8 cellular contexts compared by ENCODE assay signal in the genomic region with DNA sequence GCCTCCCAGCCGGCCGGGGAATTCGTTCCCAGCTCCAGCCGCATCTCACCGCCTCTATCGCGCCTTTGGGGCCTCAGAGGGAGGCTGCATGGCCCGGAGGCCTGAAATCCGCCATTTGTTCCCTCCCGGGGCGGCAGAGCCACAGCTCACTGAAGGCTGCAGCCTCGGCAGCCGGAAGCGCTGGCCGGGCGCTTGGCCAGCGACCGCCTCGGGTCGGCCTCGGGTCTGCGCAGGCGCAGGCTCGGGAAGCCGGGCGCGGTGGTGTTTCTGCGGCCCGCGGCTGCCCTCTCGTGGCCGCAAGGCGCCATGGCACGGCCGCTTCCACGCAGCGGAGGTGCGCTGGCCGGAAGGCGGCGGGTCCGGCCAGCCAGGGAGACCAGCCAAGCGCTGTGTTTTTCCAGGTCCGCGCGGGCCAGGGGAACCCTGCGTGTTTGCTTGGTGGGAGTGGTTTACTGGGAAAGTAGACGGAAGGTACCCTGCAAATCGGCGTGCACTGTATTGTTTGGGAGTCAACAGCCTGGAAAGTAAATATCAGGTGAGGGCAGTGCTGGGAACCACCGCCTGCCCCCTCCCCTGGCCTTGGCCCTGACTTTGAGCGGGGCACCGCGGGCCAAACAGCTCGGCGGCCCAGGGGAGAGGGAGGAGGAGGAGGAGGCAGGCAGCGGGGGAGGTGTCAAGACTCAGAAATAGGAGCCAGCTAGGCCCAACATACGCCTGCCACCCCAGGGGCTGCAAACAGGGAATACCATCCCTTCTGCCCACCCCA. TPM values are rescaled to one million over a fixed set of nuclear protein-coding genes. Genes with fewer than 3 reads are reported as not detected.
DNase-seq lines count a peak whose midpoint lies in the region; ATAC-seq, FAIRE-seq and TF ChIP-seq lines count a peak whose summit lies in the region.

No MANE protein-coding gene starts in this region.

- ATAC-seq in HG02759 (IDR thresholded peaks at IDR 0.05; ENCODE audit: unreplicated experiment) (peak; percentile 92), T-helper 17 cell (peak; percentile 94)

- TF ChIP-seq POLR2A in GM12892 (IDR thresholded peaks at IDR 0.05; ENCODE audit: low read depth, low read length) (peak; percentile 81), uterus (IDR thresholded peaks at IDR 0.05) (peak; percentile 77 to 91)

- TF ChIP-seq CTCF in right atrium auricular region (IDR thresholded peaks at IDR 0.05) (peak; percentile 99 to 100), uterus (IDR thresholded peaks at IDR 0.05) (peak; percentile 94 to 100 (median 100))

- peak overlapping the region; percentile 94 for H3K27ac ChIP-seq in angular gyrus (ENCODE audit: low read depth, low read length)
- peak overlapping the region; percentile 92 to 96 for H3K27ac ChIP-seq in right atrium auricular region
- H3K27ac ChIP-seq in uterus: peak overlapping the region; percentile 86 to 96

- H3K4me3 Mint-ChIP-seq in T-helper 17 cell: peak overlapping the region; percentile 90

- peaks cover 10% of the 10 kb centered on the region for H3K4me1 Mint-ChIP-seq in T-helper 17 cell

- H3K36me3 Mint-ChIP-seq in T-helper 17 cell (ENCODE audit: low read depth): no peaks in the 10 kb centered on the region

- intact Hi-C loops in uterus (cut with DNase I; ENCODE audit: low total_unique reads): loop anchor here (2.0 kb wide), 1 partner anchor 77 kb away; no protein-coding TSS in a partner anchor

- H3K27ac Mint-ChIP-seq in T-helper 17 cell: no peak overlapping the region

- no peaks in the 10 kb centered on the region for H3K27me3 ChIP-seq in right atrium auricular region
- no peaks in the 10 kb centered on the region for H3K27me3 ChIP-seq in uterus

- H3K27me3 Mint-ChIP-seq in T-helper 17 cell: peaks cover 47% of the 10 kb centered on the region

- H3K36me3 ChIP-seq in right atrium auricular region (no peaks in the 10 kb centered on the region), uterus (no peaks in the 10 kb centered on the region)

- H3K4me3 ChIP-seq in right atrium auricular region: peak overlapping the region; percentile 39 to 57
- H3K4me3 ChIP-seq in uterus: peak overlapping the region; percentile 51 to 55

- peak; percentile 99 for FAIRE-seq in GM12892 (lab: Jason Lieb, UNC)

- DNase-seq in GM12892 (ENCODE audit: insufficient read length) (peak; percentile 93), NCI-H128 (lab: John Stamatoyannopoulos, UW; ENCODE audit: unreplicated experiment) (peak; percentile 80), T-helper 17 cell (peak; percentile 75 to 82 (median 77)), right atrium auricular region (ENCODE audit: low spot score) (peak; percentile 94), putamen (ENCODE audit: low spot score) (peak; percentile 86), uterus (peak; percentile 86 to 97)

- H3K4me1 ChIP-seq in right atrium auricular region (peaks cover 0 to 58% of the 10 kb centered on the region in 2 donors), uterus (no peaks in the 10 kb centered on the region)

- H3K9me3 ChIP-seq in T-helper 17 cell (ENCODE audit: control insufficient read depth, low read length, poor library complexity, severe bottlenecking) (no peaks in the 10 kb centered on the region), right atrium auricular region (no peaks in the 10 kb centered on the region), uterus (no peaks in the 10 kb centered on the region)

RNA-seq across cellular contexts. Expression of a gene that starts 52.7 kb away (rescaled TPM):
- polyA plus RNA-seq in GM12892 (2012; ENCODE audit: missing spikeins): not detected
- total RNA-seq in T-helper 17 cell: under 1 TPM in 1 of 2 donors, not detected in 1; 0.20 TPM
- total RNA-seq in right atrium auricular region: 10 to 100 TPM; 76.7 to 76.8 TPM
- 100 to 1,000 TPM in 2 of 4 donors, 10 to 100 TPM in 2; 39.2 to 135 (median 81.2) TPM for total RNA-seq in uterus

Comparison
In these comparisons a context has a peak if more than half of its experiments do, and no peak if none do; other contexts are left out.
1. Peak in every context shown above with its lines: DNase-seq, ATAC-seq, H3K4me3 ChIP-seq and H3K27ac ChIP-seq.
2. RNA of a gene that starts 52.7 kb away (total RNA-seq): 39.2 to 135 TPM in uterus and 76.7 to 76.8 TPM in right atrium auricular region; 0.20 TPM in T-helper 17 cell; every median in the first group is over 10 times any median in the second.